Comparison of ENCODE assay signal across 8 cellular contexts in the genomic region with DNA sequence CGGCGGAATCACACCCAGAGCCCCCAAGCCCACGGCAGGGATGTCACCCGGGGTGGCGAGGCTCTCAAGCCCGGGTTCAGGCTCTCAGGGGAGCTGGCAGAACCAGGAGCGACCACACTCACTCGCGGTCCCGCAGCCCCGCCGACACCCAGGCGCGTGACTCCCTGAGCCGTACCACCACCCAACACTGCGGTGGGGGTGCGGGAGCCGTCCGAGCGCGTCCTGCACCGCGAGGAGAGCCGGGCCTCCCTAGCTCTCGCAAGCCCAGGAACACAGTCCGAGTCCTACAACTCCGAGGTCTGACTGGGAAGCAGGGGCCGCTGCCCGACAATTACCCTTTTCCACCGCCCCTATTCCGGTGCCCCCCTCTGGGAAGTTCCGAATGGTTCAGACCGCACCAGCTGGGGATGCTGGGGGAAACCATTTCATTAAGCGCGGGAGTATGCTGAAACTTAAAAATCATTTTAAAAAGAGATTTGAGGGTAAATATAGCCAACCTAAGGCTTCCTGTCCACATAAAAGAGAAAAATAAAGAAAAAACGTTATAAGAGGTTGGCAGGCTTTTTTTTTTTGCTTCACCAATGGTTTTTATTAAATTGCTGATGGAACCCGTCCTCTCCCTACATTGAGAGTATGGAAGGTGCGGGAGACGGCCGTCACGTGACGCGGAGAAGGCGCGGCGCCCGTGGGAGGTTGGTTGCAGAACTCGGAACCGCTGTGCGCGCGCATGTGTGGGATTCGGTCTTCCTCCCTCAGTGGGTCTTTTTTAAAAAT. TPM values are rescaled to one million over a fixed set of nuclear protein-coding genes. Genes with fewer than 3 reads are reported as not detected.
DNase-seq lines count a peak whose midpoint lies in the region; TF ChIP-seq lines count a peak whose summit lies in the region.

A gene with protein sequence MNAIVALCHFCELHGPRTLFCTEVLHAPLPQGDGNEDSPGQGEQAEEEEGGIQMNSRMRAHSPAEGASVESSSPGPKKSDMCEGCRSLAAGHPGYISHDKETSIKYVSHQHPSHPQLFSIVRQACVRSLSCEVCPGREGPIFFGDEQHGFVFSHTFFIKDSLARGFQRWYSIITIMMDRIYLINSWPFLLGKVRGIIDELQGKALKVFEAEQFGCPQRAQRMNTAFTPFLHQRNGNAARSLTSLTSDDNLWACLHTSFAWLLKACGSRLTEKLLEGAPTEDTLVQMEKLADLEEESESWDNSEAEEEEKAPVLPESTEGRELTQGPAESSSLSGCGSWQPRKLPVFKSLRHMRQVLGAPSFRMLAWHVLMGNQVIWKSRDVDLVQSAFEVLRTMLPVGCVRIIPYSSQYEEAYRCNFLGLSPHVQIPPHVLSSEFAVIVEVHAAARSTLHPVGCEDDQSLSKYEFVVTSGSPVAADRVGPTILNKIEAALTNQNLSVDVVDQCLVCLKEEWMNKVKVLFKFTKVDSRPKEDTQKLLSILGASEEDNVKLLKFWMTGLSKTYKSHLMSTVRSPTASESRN (minus strand): TSS at position 143 of the 774 bp plus-strand sequence. CDS start 9,031 bp downstream, outside the sequence.

- H3K4me2 ChIP-seq in SK-N-SH, result peak within 1 kb of the TSS; percentile 99

- H3K27ac ChIP-seq in SK-N-SH (ENCODE audit: low read depth in 2 of 2, low read length in 1 of 2), result peak within 1 kb of the TSS; percentile 87 to 96

- POLR2A ChIA-PET in SK-N-SH (lab: Yijun Ruan, JAX), result interaction anchor here (1.0 to 1.3 kb wide), 3 partner anchors 30 to 150 kb away, joined by 3 to 5 read pairs (median 3); no protein-coding TSS in a partner anchor

- DNase-seq in GM04504 (ENCODE audit: low read depth) (peak; percentile 76), HFF-Myc (ENCODE audit: extremely low read depth, low read depth) (peak; percentile 45), MV-4-11 (lab: John Stamatoyannopoulos, UW) (peak; percentile 88), SK-N-SH (peak; percentile 96), germinal center (ENCODE audit: low spot score) (peak; percentile 92), nucleus accumbens (lab: John Stamatoyannopoulos, UW) (peak in 55 of 56 donors; percentile 33 to 97 (median 84)), superior temporal gyrus (ENCODE audit: extremely low spot score) (peak; percentile 97)
- peak; percentile 92 for DNase-seq in activated naive CD4-positive, alpha-beta T cell treated with anti-CD3 and anti-CD28 coated beads, Interleukin-2, amount 50 U/mL, for 16 hours

- H3K27me3 ChIP-seq in SK-N-SH (ENCODE audit: insufficient read depth), result no peaks in the 10 kb centered on the region

- H3K4me1 ChIP-seq in SK-N-SH (ENCODE audit: control insufficient read depth in 1 of 2, insufficient read depth in 2 of 2, low read depth in 1 of 2, low read length in 1 of 2), result peaks cover 4 to 12% of the 10 kb centered on the region in 2 experiments; a peak in 3 of 4 replicates

- peaks cover 46% of the 10 kb centered on the region for H3K79me2 ChIP-seq in SK-N-SH (ENCODE audit: insufficient read depth)

- peaks cover 21% of the 10 kb centered on the region for H4K20me1 ChIP-seq in SK-N-SH (ENCODE audit: insufficient read depth)

- peak in 1 of 2 experiments; percentile 78; a peak in 1 of 4 replicates for TF ChIP-seq EP300 in SK-N-SH (IDR thresholded peaks at IDR 0.05; ENCODE audit: borderline replicate concordance in 1 of 2, low read depth in 1 of 2, low read length in 1 of 2)

- no peaks in the 10 kb centered on the region for H3K9me3 ChIP-seq in SK-N-SH

- WGBS in SK-N-SH (ENCODE audit: low lambda C conversion rate), result under 1% methylated on average over 36 of the region's 53 CpGs

- H3K4me3 ChIP-seq in HFF-Myc (replicated peaks; ENCODE audit: low read depth, low read length) (peak within 1 kb of the TSS; percentile 98), SK-N-SH (ENCODE audit: low read depth in 2 of 2, low read length in 1 of 2) (peak within 1 kb of the TSS; percentile 80 to 100)

- H3K9ac ChIP-seq in SK-N-SH, result peak within 1 kb of the TSS; percentile 96

- peaks cover 0 to 3% of the 10 kb centered on the region in 2 experiments for H3K36me3 ChIP-seq in SK-N-SH (replicated peaks in 1 of 2; ENCODE audit: control insufficient read depth in 1 of 2, insufficient read depth in 2 of 2, low read length in 1 of 2)

- H3F3A ChIP-seq in SK-N-SH (replicated peaks; ENCODE audit: insufficient read depth), result no peaks in the 10 kb centered on the region

- TF ChIP-seq CTCF in HFF-Myc (IDR thresholded peaks at IDR 0.05; ENCODE audit: low read depth, low read length, missing control alignments) (no peak), SK-N-SH (IDR thresholded peaks at IDR 0.05) (no peak)

- CTCF ChIA-PET in SK-N-SH (lab: Yijun Ruan, JAX), result interaction anchor here (1.3 kb wide), 1 partner anchor 239 kb away, joined by 5 read pairs; no protein-coding TSS in a partner anchor

- H3K9me2 ChIP-seq in SK-N-SH, result no peaks in the 10 kb centered on the region

- peak within 1 kb of the TSS; percentile 99 for H2AFZ ChIP-seq in SK-N-SH (ENCODE audit: low read depth)

- no peak for TF ChIP-seq RAD21 in SK-N-SH (IDR thresholded peaks at IDR 0.05; ENCODE audit: low read length)

TF ChIP-seq in SK-N-SH, 30 proteins besides CTCF, POLR2A, EP300 and RAD21 (continues in another document):
- TF ChIP-seq, protein P1, sequence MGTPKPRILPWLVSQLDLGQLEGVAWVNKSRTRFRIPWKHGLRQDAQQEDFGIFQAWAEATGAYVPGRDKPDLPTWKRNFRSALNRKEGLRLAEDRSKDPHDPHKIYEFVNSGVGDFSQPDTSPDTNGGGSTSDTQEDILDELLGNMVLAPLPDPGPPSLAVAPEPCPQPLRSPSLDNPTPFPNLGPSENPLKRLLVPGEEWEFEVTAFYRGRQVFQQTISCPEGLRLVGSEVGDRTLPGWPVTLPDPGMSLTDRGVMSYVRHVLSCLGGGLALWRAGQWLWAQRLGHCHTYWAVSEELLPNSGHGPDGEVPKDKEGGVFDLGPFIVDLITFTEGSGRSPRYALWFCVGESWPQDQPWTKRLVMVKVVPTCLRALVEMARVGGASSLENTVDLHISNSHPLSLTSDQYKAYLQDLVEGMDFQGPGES (IDR thresholded peaks at IDR 0.05; ENCODE audit: low read depth, low read length), result peak; percentile 6; the same call in 1 of the 2 replicates
- TF ChIP-seq, protein P2, sequence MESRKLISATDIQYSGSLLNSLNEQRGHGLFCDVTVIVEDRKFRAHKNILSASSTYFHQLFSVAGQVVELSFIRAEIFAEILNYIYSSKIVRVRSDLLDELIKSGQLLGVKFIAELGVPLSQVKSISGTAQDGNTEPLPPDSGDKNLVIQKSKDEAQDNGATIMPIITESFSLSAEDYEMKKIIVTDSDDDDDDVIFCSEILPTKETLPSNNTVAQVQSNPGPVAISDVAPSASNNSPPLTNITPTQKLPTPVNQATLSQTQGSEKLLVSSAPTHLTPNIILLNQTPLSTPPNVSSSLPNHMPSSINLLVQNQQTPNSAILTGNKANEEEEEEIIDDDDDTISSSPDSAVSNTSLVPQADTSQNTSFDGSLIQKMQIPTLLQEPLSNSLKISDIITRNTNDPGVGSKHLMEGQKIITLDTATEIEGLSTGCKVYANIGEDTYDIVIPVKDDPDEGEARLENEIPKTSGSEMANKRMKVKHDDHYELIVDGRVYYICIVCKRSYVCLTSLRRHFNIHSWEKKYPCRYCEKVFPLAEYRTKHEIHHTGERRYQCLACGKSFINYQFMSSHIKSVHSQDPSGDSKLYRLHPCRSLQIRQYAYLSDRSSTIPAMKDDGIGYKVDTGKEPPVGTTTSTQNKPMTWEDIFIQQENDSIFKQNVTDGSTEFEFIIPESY (IDR thresholded peaks at IDR 0.05; ENCODE audit: borderline replicate concordance, low read depth), result no peak
- peak; percentile 19 for TF ChIP-seq CHD2 (IDR thresholded peaks at IDR 0.05; ENCODE audit: low read length, partially characterized antibody)
- no peak for TF ChIP-seq FOXM1 (IDR thresholded peaks at IDR 0.05; ENCODE audit: low read depth)
- TF ChIP-seq, protein P3, sequence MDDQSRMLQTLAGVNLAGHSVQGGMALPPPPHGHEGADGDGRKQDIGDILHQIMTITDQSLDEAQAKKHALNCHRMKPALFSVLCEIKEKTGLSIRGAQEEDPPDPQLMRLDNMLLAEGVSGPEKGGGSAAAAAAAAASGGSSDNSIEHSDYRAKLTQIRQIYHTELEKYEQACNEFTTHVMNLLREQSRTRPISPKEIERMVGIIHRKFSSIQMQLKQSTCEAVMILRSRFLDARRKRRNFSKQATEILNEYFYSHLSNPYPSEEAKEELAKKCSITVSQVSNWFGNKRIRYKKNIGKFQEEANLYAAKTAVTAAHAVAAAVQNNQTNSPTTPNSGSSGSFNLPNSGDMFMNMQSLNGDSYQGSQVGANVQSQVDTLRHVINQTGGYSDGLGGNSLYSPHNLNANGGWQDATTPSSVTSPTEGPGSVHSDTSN (IDR thresholded peaks at IDR 0.05), result no peak
- TF ChIP-seq NFIC (IDR thresholded peaks at IDR 0.05; ENCODE audit: borderline replicate concordance), result no peak
- no peak for TF ChIP-seq MEF2A (IDR thresholded peaks at IDR 0.05; ENCODE audit: borderline replicate concordance, low read depth)
- peak; percentile 81 for TF ChIP-seq TAF1 (IDR thresholded peaks at IDR 0.05; ENCODE audit: borderline replicate concordance, low read depth, low read length)
- peak; percentile 56 for TF ChIP-seq ELF1 (IDR thresholded peaks at IDR 0.05)
- TF ChIP-seq EZH2phosphoT487 (IDR thresholded peaks at IDR 0.05; ENCODE audit: borderline replicate concordance, low read depth), result no peak
- peak; percentile 94 for TF ChIP-seq POLR2AphosphoS5 (IDR thresholded peaks at IDR 0.05; ENCODE audit: low read depth, low read length)
- TF ChIP-seq YY1 (IDR thresholded peaks at IDR 0.05; ENCODE audit: low read depth), result no peak
- no peak for TF ChIP-seq RXRA (IDR thresholded peaks at IDR 0.05; ENCODE audit: borderline replicate concordance, low read depth)
- TF ChIP-seq GABPA (IDR thresholded peaks at IDR 0.05; ENCODE audit: low read depth), result no peak
- peak; percentile 82 for TF ChIP-seq MXI1 (IDR thresholded peaks at IDR 0.05; ENCODE audit: low read depth, low read length)
- TF ChIP-seq TCF12 (IDR thresholded peaks at IDR 0.05), result no peak
- TF ChIP-seq SIN3A (IDR thresholded peaks at IDR 0.05; ENCODE audit: borderline replicate concordance, low read depth, low read length), result peak; percentile 43; the same call in 1 of the 2 replicates
- no peak for TF ChIP-seq SMC3 (IDR thresholded peaks at IDR 0.05; ENCODE audit: low read depth, low read length)
- peak; percentile 61; the same call in 1 of the 2 replicates for TF ChIP-seq JUND (IDR thresholded peaks at IDR 0.05)

RNA-seq across cellular contexts. Expression of the gene that starts here (rescaled TPM):
- 14.6 and 18.0 TPM in 2 replicates for polyA plus RNA-seq in SK-N-SH (2012; rRNA removed)
- 3.8 and 5.7 TPM in 2 replicates for polyA plus RNA-seq in SK-N-SH (2012; cell fraction: cytosol; rRNA removed)
- 83.5 and 87.5 TPM in 2 replicates for polyA plus RNA-seq in SK-N-SH (2012; cell fraction: nucleus; rRNA removed)

Comparison
In these comparisons a context has a peak if more than half of its experiments do, and no peak if none do; other contexts are left out.
1. Peak in every context shown above with its lines: DNase-seq, H3K4me3 ChIP-seq and H3K27ac ChIP-seq.
2. DNase-seq: peak in every context shown above with its lines; median percentile 97 in superior temporal gyrus; 96 in SK-N-SH; 92 in activated naive CD4-positive, alpha-beta T cell treated with anti-CD3 and anti-CD28 coated beads, Interleukin-2, amount 50 U/mL, for 16 hours; 92 in germinal center; 88 in MV-4-11; 84 in nucleus accumbens; 76 in GM04504; 45 in HFF-Myc.